20 cellular contexts compared by ENCODE assay signal in the genomic region with DNA sequence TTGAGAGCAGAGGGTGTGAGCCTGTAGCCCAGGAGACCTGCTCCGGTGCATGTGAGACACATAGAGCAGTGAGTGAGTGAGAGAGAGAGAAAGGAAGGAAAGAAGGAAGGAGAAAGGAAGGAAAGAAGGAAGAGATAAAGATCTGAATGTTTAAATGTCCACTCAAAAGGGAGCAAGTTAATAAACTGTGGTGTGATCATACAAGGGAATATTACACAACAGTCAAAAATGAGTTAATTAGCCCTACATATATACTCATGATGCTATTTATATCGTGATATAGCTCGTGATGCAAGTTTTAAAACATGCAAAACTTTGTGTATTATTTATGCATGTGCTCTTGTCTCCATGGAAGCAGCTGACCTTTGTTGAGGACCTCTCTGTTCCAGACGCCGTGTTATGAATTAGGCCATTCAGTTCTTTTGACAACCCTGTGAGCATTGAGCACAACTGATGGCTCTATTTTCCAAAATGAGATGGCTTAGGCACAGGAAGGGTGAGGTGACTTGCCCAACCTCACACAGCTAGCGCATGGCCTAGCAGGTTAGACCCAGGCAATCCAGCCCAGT.
DNase-seq lines count a peak whose midpoint lies in the region; ATAC-seq, FAIRE-seq and TF ChIP-seq lines count a peak whose summit lies in the region.
"Had no signal": no experiment of that assay in that cellular context is flagged by ENCODE, and none has a peak within 500 bp of the region (broad histone marks: within the 10 kb centered on the region; RNA-seq: fewer than 3 reads in every experiment).

No MANE protein-coding gene starts in this region.

- no peak for ATAC-seq in WTC11
- ATAC-seq: Right ventricle myocardium inferior had no signal

- peaks cover 32% of the 10 kb centered on the region for H3K4me1 Mint-ChIP-seq in glutamatergic neuron (ENCODE audit: low read depth, unreplicated experiment)
- no peaks in the 10 kb centered on the region for H3K4me1 Mint-ChIP-seq in WTC11
- H3K4me1 Mint-ChIP-seq: CD8-positive, alpha-beta memory T cell had no signal

- no peaks in the 10 kb centered on the region for H3K36me3 ChIP-seq in HEK293 (ENCODE audit: control insufficient read depth in 2 of 2, insufficient read depth in 1 of 2, low read length in 2 of 2)
- no peaks in the 10 kb centered on the region for H3K36me3 ChIP-seq in transverse colon
- H3K36me3 ChIP-seq: BLaER1 treated with 17β-estradiol and CSF1 and Interleukin-3, amounts not matched to agents 10 nM and 100 nM; Peyer's patch had no signal

- H3K9me3 ChIP-seq in HEK293 (ENCODE audit: control insufficient read depth, insufficient read depth, low read depth, low read length) (no peaks in the 10 kb centered on the region), transverse colon (no peaks in the 10 kb centered on the region)
- H3K9me3 ChIP-seq: BLaER1 treated with 17β-estradiol and CSF1 and Interleukin-3, amounts not matched to agents 10 nM and 100 nM; Peyer's patch; SK-N-SH had no signal

- H3K36me3 Mint-ChIP-seq in glutamatergic neuron (ENCODE audit: unreplicated experiment) (no peaks in the 10 kb centered on the region), WTC11 (no peaks in the 10 kb centered on the region)
- H3K36me3 Mint-ChIP-seq: CD8-positive, alpha-beta memory T cell had no signal

- no peak overlapping the region for H3K27ac ChIP-seq in HEK293 (ENCODE audit: extremely low read depth, low read depth, low read length)
- peak overlapping the region; percentile 22 to 92 (median 36) for H3K27ac ChIP-seq in transverse colon
- H3K27ac ChIP-seq: BLaER1 treated with 17β-estradiol and CSF1 and Interleukin-3, amounts not matched to agents 10 nM and 100 nM had no signal

- peaks cover 9% of the 10 kb centered on the region for H3K9me3 Mint-ChIP-seq in glutamatergic neuron (ENCODE audit: unreplicated experiment)
- no peaks in the 10 kb centered on the region for H3K9me3 Mint-ChIP-seq in WTC11
- H3K9me3 Mint-ChIP-seq: CD8-positive, alpha-beta memory T cell had no signal

- H3K27ac Mint-ChIP-seq in glutamatergic neuron (ENCODE audit: unreplicated experiment), result peak overlapping the region; percentile 62
- H3K27ac Mint-ChIP-seq in WTC11, result no peak overlapping the region

- TF ChIP-seq POLR2A in transverse colon (IDR thresholded peaks at IDR 0.05), result no peak

- H3K4me3 Mint-ChIP-seq in glutamatergic neuron (ENCODE audit: unreplicated experiment) (peak overlapping the region; percentile 55), WTC11 (no peak overlapping the region)
- H3K4me3 Mint-ChIP-seq: CD8-positive, alpha-beta memory T cell had no signal

- 27 to 78% methylated on average over 3 to 6 of the region's 6 CpGs for WGBS in transverse colon (ENCODE audit: low coverage in 1 of 2), 2 donors

- in situ Hi-C loops in transverse colon (cut with MboI; ENCODE audit: low pct_ligation_motif_present in 1 of 4, low pct_unique_long_range_greater_than_20kb in 1 of 4, low sequenced_read_pairs in 3 of 4), result loop anchor here in 1 of 4 donors (25.0 kb wide), 1 partner anchor 224 kb away; no protein-coding TSS in a partner anchor

- H3K4me1 ChIP-seq in HEK293 (ENCODE audit: control insufficient read depth, insufficient read depth, low read length) (no peaks in the 10 kb centered on the region), transverse colon (peaks cover 0 to 21% (median 11%) of the 10 kb centered on the region in 4 donors)

- POLR2A ChIA-PET in HEK293 (lab: Yijun Ruan, JAX), result no interaction called here
- POLR2A ChIA-PET in WTC11 (lab: Charles Lee), result no interaction called here

- no peaks in the 10 kb centered on the region for H3K27me3 ChIP-seq in transverse colon
- H3K27me3 ChIP-seq: BLaER1 treated with 17β-estradiol and CSF1 and Interleukin-3, amounts not matched to agents 10 nM and 100 nM; Peyer's patch had no signal

- TF ChIP-seq CTCF in HEK293 (tag by site-specific recombination; IDR thresholded peaks at IDR 0.05) (no peak), choroid plexus epithelial cell (conservative IDR thresholded peaks at IDR 0.05; ENCODE audit: low read depth, low read length) (no peak), glutamatergic neuron (IDR thresholded peaks at IDR 0.05; ENCODE audit: partially characterized antibody, unreplicated experiment) (no peak), transverse colon (IDR thresholded peaks at IDR 0.05) (no peak), WTC11 (IDR thresholded peaks at IDR 0.05) (no peak)

- no peak overlapping the region for H3K4me3 ChIP-seq in HEK293 (ENCODE audit: low read depth, low read length)
- H3K4me3 ChIP-seq in choroid plexus epithelial cell (ENCODE audit: low read depth, low read length), result no peak overlapping the region
- no peak overlapping the region for H3K4me3 ChIP-seq in transverse colon
- H3K4me3 ChIP-seq: BLaER1 treated with 17β-estradiol and CSF1 and Interleukin-3, amounts not matched to agents 10 nM and 100 nM; Peyer's patch had no signal

- H3K27me3 Mint-ChIP-seq in glutamatergic neuron (ENCODE audit: unreplicated experiment) (peaks cover 20% of the 10 kb centered on the region), WTC11 (ENCODE audit: low read depth) (no peaks in the 10 kb centered on the region)

- TF ChIP-seq EP300 in transverse colon (IDR thresholded peaks at IDR 0.05; ENCODE audit: low read depth), result no peak

- intact Hi-C loops in transverse colon (cut with DNase I; ENCODE audit: low total_unique reads), result loop anchor here (10.0 kb wide), 1 partner anchor 461 kb away; no protein-coding TSS in a partner anchor

- DNase-seq in choroid plexus epithelial cell (ENCODE audit: low read depth), result peak; percentile 34
- DNase-seq in glutamatergic neuron, result no peak
- no peak for DNase-seq in transverse colon
- DNase-seq in activated CD4-positive, CD25-positive, alpha-beta regulatory T cell (lab: John Stamatoyannopoulos, UW), result no peak
- DNase-seq in RCC 7860 (ENCODE audit: low spot score), result no peak
- DNase-seq in WTC11 (ENCODE audit: low spot score), result no peak
- DNase-seq: CD8-positive, alpha-beta memory T cell; DMS79; NCI-H187; NCI-H2107; NCI-H510A; NCI-H748 treated with DMSO at 0.1 percent for 48 hours; NK-92 treated with Interleukin-12 subunit alpha and Interleukin-12 subunit beta, amount 100 ng/mL, for 24 hours; Peyer's patch; SK-N-SH had no signal

- CTCF ChIA-PET in HEK293 (lab: Yijun Ruan, JAX), result interaction anchor here (1.7 to 3.0 kb wide), 3 partner anchors 9 to 230 kb away, joined by 4 to 15 read pairs (median 7); no protein-coding TSS in a partner anchor
- CTCF ChIA-PET in WTC11 (lab: Charles Lee), result interaction anchor here (0.6 to 2.3 kb wide), 4 partner anchors 9 to 116 kb away, joined by 3 to 5 read pairs (median 4); no protein-coding TSS in a partner anchor

- no peak for FAIRE-seq in RCC 7860 (lab: Jason Lieb, UNC)
- FAIRE-seq: D721Med, H54 had no signal

TF ChIP-seq in HEK293, 187 proteins besides CTCF, POLR2A, EP300 and RAD21:
- TF ChIP-seq SCRT2 (tag by site-specific recombination; IDR thresholded peaks at IDR 0.05) (no peak), ZNF366 (tag by site-specific recombination; conservative IDR thresholded peaks at IDR 0.05) (0 out of 2 replicates have a peak, but pooled peaks have one; percentile 23), ZNF146 (tag by site-specific recombination; IDR thresholded peaks at IDR 0.05) (peak; percentile 98)
TF ChIP-seq in HEK293: peak in this region for 2.

TF ChIP-seq in WTC11, 78 proteins besides CTCF, POLR2A, EP300 and RAD21 (continues in another document):
- no peak for TF ChIP-seq SMAD4 (CRISPR knock-in tag; IDR thresholded peaks at IDR 0.05)
- TF ChIP-seq, protein P1, sequence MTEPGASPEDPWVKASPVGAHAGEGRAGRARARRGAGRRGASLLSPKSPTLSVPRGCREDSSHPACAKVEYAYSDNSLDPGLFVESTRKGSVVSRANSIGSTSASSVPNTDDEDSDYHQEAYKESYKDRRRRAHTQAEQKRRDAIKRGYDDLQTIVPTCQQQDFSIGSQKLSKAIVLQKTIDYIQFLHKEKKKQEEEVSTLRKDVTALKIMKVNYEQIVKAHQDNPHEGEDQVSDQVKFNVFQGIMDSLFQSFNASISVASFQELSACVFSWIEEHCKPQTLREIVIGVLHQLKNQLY (CRISPR knock-in tag; IDR thresholded peaks at IDR 0.05), result no peak
- TF ChIP-seq HMGA2 (CRISPR knock-in tag; IDR thresholded peaks at IDR 0.05), result no peak
- TF ChIP-seq, protein P2, sequence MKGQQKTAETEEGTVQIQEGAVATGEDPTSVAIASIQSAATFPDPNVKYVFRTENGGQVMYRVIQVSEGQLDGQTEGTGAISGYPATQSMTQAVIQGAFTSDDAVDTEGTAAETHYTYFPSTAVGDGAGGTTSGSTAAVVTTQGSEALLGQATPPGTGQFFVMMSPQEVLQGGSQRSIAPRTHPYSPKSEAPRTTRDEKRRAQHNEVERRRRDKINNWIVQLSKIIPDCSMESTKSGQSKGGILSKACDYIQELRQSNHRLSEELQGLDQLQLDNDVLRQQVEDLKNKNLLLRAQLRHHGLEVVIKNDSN (CRISPR knock-in tag; IDR thresholded peaks at IDR 0.05), result no peak
- TF ChIP-seq, protein P3, sequence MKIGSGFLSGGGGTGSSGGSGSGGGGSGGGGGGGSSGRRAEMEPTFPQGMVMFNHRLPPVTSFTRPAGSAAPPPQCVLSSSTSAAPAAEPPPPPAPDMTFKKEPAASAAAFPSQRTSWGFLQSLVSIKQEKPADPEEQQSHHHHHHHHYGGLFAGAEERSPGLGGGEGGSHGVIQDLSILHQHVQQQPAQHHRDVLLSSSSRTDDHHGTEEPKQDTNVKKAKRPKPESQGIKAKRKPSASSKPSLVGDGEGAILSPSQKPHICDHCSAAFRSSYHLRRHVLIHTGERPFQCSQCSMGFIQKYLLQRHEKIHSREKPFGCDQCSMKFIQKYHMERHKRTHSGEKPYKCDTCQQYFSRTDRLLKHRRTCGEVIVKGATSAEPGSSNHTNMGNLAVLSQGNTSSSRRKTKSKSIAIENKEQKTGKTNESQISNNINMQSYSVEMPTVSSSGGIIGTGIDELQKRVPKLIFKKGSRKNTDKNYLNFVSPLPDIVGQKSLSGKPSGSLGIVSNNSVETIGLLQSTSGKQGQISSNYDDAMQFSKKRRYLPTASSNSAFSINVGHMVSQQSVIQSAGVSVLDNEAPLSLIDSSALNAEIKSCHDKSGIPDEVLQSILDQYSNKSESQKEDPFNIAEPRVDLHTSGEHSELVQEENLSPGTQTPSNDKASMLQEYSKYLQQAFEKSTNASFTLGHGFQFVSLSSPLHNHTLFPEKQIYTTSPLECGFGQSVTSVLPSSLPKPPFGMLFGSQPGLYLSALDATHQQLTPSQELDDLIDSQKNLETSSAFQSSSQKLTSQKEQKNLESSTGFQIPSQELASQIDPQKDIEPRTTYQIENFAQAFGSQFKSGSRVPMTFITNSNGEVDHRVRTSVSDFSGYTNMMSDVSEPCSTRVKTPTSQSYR (CRISPR knock-in tag; IDR thresholded peaks at IDR 0.05), result no peak
- no peak for TF ChIP-seq ESRRA (CRISPR knock-in tag; IDR thresholded peaks at IDR 0.05; ENCODE audit: borderline replicate concordance)
